ENCODE assay signal across 8 cellular contexts in the genomic region with DNA sequence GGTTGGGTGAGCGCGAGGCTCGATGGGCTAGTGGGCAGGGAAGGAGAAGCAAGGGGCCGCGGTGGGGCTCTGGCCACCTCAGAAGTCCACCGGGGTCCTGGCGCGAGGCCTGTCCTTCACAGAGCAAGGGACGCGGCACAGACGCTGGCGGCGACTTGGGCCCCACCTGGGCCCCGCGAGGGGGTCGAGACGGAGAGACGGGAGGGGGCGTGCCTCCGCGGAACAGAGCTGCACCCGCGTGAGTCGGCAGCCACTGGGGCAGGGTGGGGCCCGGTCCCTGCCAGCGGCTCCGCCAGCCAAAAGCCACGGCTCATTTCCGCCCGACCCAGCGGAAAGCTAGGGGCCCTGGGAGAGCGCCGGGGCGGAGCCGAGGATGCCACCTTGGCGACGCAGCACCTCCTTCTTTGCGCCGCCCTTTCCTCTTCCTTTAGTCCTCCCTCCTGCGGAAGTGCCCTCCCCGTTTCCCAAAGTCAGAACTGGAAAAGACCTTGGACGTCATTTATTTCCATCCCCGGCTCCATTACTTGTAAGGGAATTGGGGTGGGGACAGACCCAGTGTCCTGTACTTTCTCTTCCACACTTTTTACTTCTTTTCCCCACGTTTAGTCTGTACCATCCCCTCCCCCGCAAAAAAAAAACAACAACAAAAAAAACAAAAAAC. TPM values are rescaled to one million over a fixed set of nuclear protein-coding genes. Genes with fewer than 3 reads are reported as not detected.
DNase-seq lines count a peak whose midpoint lies in the region; ATAC-seq and TF ChIP-seq lines count a peak whose summit lies in the region.

Gene CUL7 (minus strand): TSS at position 307 of the 661 bp plus-strand sequence. CDS start 1,063 bp downstream, outside the sequence.

- intact Hi-C loops in dorsolateral prefrontal cortex (cut with DNase I) (loop anchor here in 1 of 2 donors (10.0 kb wide), 1 partner anchor 149 kb away; no protein-coding TSS in a partner anchor), right lobe of liver (cut with DNase I) (no loop called here)

- peak; percentile 85 for ATAC-seq in GM19397 (IDR thresholded peaks at IDR 0.05; ENCODE audit: unreplicated experiment)
- ATAC-seq in right lobe of liver = peak; percentile 95 to 98 (median 98)

- H3K27me3 ChIP-seq in dorsolateral prefrontal cortex (no peaks in the 10 kb centered on the region), right lobe of liver (no peaks in the 10 kb centered on the region)

- no peaks in the 10 kb centered on the region for H3K9me3 ChIP-seq in right lobe of liver

- peaks cover 0 to 11% (median 4%) of the 10 kb centered on the region in 4 donors for H3K4me1 ChIP-seq in right lobe of liver

- peak within 1 kb of the TSS in 58 of 59 donors; percentile 22 to 96 (median 85) for H3K27ac ChIP-seq in dorsolateral prefrontal cortex
- peak within 1 kb of the TSS; percentile 75 to 80 (median 79) for H3K27ac ChIP-seq in right lobe of liver

- DNase-seq in CD1c-positive myeloid dendritic cell (ENCODE audit: extremely low spot score) = peak; percentile 89
- peak; percentile 95 for DNase-seq in HK-2 (ENCODE audit: unreplicated experiment)
- peak; percentile 89 for DNase-seq in NCI-H82 treated with DMSO at 0.1 percent for 48 hours (lab: John Stamatoyannopoulos, UW; ENCODE audit: unreplicated experiment)
- DNase-seq in activated CD4-positive, alpha-beta T cell treated with anti-CD3 and anti-CD28 coated beads, Interleukin-2, amount 50 U/mL, for 48 hours = peak; percentile 90 to 94
- peak; percentile 43 to 92 (median 80) for DNase-seq in dorsolateral prefrontal cortex
- DNase-seq in right lobe of liver = peak; percentile 94 to 96 (median 95)
- peak; percentile 93 for DNase-seq in stimulated activated CD4-positive, alpha-beta T cell treated with anti-CD3 and anti-CD28 coated beads, Interleukin-4, amount 100 ng/mL, for 24 hours

- peak in 11 of 56 donors; percentile 4 to 25 (median 16) for TF ChIP-seq CTCF in dorsolateral prefrontal cortex (IDR thresholded peaks at IDR 0.05 in 54 of 56, conservative IDR thresholded peaks at IDR 0.05 in 2 of 56; ENCODE audit: low read depth in 1 of 56, partially characterized antibody in 56 of 56)
- no peak for TF ChIP-seq CTCF in right lobe of liver (IDR thresholded peaks at IDR 0.05)

- peak within 1 kb of the TSS; percentile 42 to 84 (median 71) for H3K4me3 ChIP-seq in dorsolateral prefrontal cortex
- H3K4me3 ChIP-seq in right lobe of liver = peak within 1 kb of the TSS; percentile 66 to 94 (median 75)

- TF ChIP-seq POLR2A in right lobe of liver (IDR thresholded peaks at IDR 0.05) = peak; percentile 86

- H3K36me3 ChIP-seq in right lobe of liver = peaks cover 0 to 30% (median 9%) of the 10 kb centered on the region in 4 donors

- 2% methylated on average over 11 of the region's 45 CpGs for WGBS in right lobe of liver (ENCODE audit: insufficient coverage, low coverage, low lambda C conversion rate, missing lambda C conversion rate)

RNA-seq across cellular contexts. Expression of gene CUL7, which starts in this region (rescaled TPM):
- 10 to 100 TPM in 119 of 120 experiments, 1 to 10 TPM in 1; 9.9 to 23.3 (median 17.8) TPM for total RNA-seq in dorsolateral prefrontal cortex
- 10 to 100 TPM in 1 of 6 experiments, 1 to 10 TPM in 5; 6.5 to 12.7 (median 8.8) TPM for total RNA-seq in right lobe of liver

Comparison
In these comparisons a context has a peak if more than half of its experiments do, and no peak if none do; other contexts are left out.
1. Peak in every context shown above with its lines: DNase-seq, ATAC-seq, H3K4me3 ChIP-seq and H3K27ac ChIP-seq.